14 cellular contexts compared by ENCODE assay signal in the genomic region with DNA sequence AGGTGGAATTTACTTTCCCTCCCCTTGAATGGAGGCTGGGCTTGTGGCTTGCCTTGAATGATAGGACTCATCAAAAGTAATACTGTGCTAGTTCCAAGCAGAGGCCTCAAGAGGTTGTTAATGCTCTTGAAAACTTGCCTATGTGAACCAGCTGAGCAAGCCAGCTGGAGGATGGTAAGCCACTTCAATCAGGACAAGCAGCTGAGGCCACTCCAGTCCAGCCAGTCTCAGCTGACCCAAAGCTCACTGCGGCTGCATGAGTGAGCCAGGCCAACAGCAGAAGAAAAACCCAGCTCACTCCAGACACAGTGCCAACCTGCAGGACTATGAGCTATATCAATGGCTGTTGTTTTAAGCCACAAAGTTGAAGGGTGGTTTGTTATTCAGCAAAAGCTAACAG.
DNase-seq lines count a peak whose midpoint lies in the region; ATAC-seq and TF ChIP-seq lines count a peak whose summit lies in the region.
"Had no signal": no experiment of that assay in that cellular context is flagged by ENCODE, and none has a peak within 500 bp of the region (broad histone marks: within the 10 kb centered on the region; RNA-seq: fewer than 3 reads in every experiment).

No MANE protein-coding gene starts in this region.

- ATAC-seq in GM19324 (IDR thresholded peaks at IDR 0.05; ENCODE audit: low FRiP score, unreplicated experiment) (peak; percentile 38), HG02840 (IDR thresholded peaks at IDR 0.05; ENCODE audit: low FRiP score, unreplicated experiment) (peak; percentile 27)
- ATAC-seq: right lobe of liver had no signal

- no peaks in the 10 kb centered on the region for H3K27me3 ChIP-seq in neural progenitor cell
- H3K27me3 ChIP-seq: right lobe of liver, SJSA1 had no signal

- no peaks in the 10 kb centered on the region for H3F3A ChIP-seq in neural progenitor cell (ENCODE audit: low read depth)

- no TSS peak for BruUV-seq in OCI-LY7 (replicated peaks; lab: Mats Ljungman, UMichigan)

- peaks cover 7% of the 10 kb centered on the region for H3K4me1 Mint-ChIP-seq in neural progenitor cell
- no peaks in the 10 kb centered on the region for H3K4me1 Mint-ChIP-seq in immature natural killer cell

- H3K27ac Mint-ChIP-seq in neural progenitor cell (no peak overlapping the region), immature natural killer cell (no peak overlapping the region)
- H3K27ac Mint-ChIP-seq: CD4-positive, alpha-beta T cell had no signal

- intact Hi-C loops in OCI-LY7 (cut with micrococcal nuclease; ENCODE audit: unreplicated experiment), result no loop called here

- H3K4me1 ChIP-seq in neural progenitor cell (no peaks in the 10 kb centered on the region), OCI-LY7 (ENCODE audit: insufficient read depth, low read length, poor library complexity, severe bottlenecking) (no peaks in the 10 kb centered on the region)
- H3K4me1 ChIP-seq: right lobe of liver, SJSA1 had no signal

- H3K27ac ChIP-seq in neural progenitor cell (no peak overlapping the region), OCI-LY7 (ENCODE audit: low read depth, low read length, poor library complexity, severe bottlenecking) (no peak overlapping the region)
- H3K27ac ChIP-seq: right lobe of liver, SJSA1, thoracic aorta, VCaP had no signal

- H3K4me3 Mint-ChIP-seq in neural progenitor cell, result no peak overlapping the region
- no peak overlapping the region for H3K4me3 Mint-ChIP-seq in immature natural killer cell
- H3K4me3 Mint-ChIP-seq: CD4-positive, alpha-beta T cell had no signal

- CTCF ChIA-PET in OCI-LY7 (lab: Charles Lee; ENCODE audit: unreplicated experiment), result no interaction called here

- POLR2A ChIA-PET in OCI-LY7 (lab: Charles Lee), result no interaction called here

- TF ChIP-seq CTCF in neural progenitor cell (IDR thresholded peaks at IDR 0.05) (no peak), OCI-LY7 (conservative IDR thresholded peaks at IDR 0.05; ENCODE audit: low read length) (no peak)

- no peaks in the 10 kb centered on the region for H3K9me2 ChIP-seq in OCI-LY7 (ENCODE audit: insufficient read depth, low read length)

- no peaks in the 10 kb centered on the region for H3K9me3 ChIP-seq in neural progenitor cell (ENCODE audit: low read depth)
- no peaks in the 10 kb centered on the region for H3K9me3 ChIP-seq in OCI-LY7 (ENCODE audit: low read length)
- H3K9me3 ChIP-seq: right lobe of liver, SJSA1, thoracic aorta had no signal

- H3K9me3 Mint-ChIP-seq in neural progenitor cell, result peaks cover 3% of the 10 kb centered on the region
- no peaks in the 10 kb centered on the region for H3K9me3 Mint-ChIP-seq in immature natural killer cell
- H3K9me3 Mint-ChIP-seq: CD4-positive, alpha-beta T cell had no signal

- H3K79me2 ChIP-seq in neural progenitor cell (ENCODE audit: low read depth), result no peaks in the 10 kb centered on the region
- no peaks in the 10 kb centered on the region for H3K79me2 ChIP-seq in OCI-LY7 (ENCODE audit: insufficient read depth, low read depth, low read length)

- peak; percentile 33 for DNase-seq in NCI-H2227 (lab: John Stamatoyannopoulos, UW; ENCODE audit: unreplicated experiment)
- peak; percentile 8 for DNase-seq in neural progenitor cell (ENCODE audit: low spot score)
- DNase-seq in OCI-LY7 (ENCODE audit: low spot score), result no peak
- DNase-seq in immature natural killer cell, result no peak
- DNase-seq in NCI-H2171 treated with DMSO at 0.1 percent for 48 hours (lab: John Stamatoyannopoulos, UW), result no peak
- DNase-seq in superior temporal gyrus (ENCODE audit: extremely low spot score), result no peak
- DNase-seq: activated CD8-positive, alpha-beta memory T cell treated with anti-CD3 and anti-CD28 coated beads, Interleukin-2, amount 50 U/mL, for 4 hours; CD4-positive, alpha-beta T cell; right lobe of liver had no signal

- no peak overlapping the region for H3K9ac ChIP-seq in neural progenitor cell

- H3K27me3 Mint-ChIP-seq in neural progenitor cell (ENCODE audit: insufficient read depth, low read depth) (no peaks in the 10 kb centered on the region), immature natural killer cell (ENCODE audit: low read depth in 3 of 3) (no peaks in the 10 kb centered on the region)
- H3K27me3 Mint-ChIP-seq: CD4-positive, alpha-beta T cell had no signal

- H2AFZ ChIP-seq in neural progenitor cell (replicated peaks) (no peak overlapping the region), OCI-LY7 (ENCODE audit: low read length) (no peak overlapping the region)

- H3K36me3 ChIP-seq in neural progenitor cell (no peaks in the 10 kb centered on the region), OCI-LY7 (ENCODE audit: insufficient read depth, low read length) (no peaks in the 10 kb centered on the region)
- H3K36me3 ChIP-seq: right lobe of liver, SJSA1, thoracic aorta had no signal

- H4K20me1 ChIP-seq in neural progenitor cell (ENCODE audit: low read depth) (no peaks in the 10 kb centered on the region), OCI-LY7 (ENCODE audit: insufficient read depth, low read length) (no peaks in the 10 kb centered on the region)

- H3K36me3 Mint-ChIP-seq in neural progenitor cell (no peaks in the 10 kb centered on the region), immature natural killer cell (no peaks in the 10 kb centered on the region)

- H3K4me3 ChIP-seq in neural progenitor cell (no peak overlapping the region), OCI-LY7 (ENCODE audit: low read depth, low read length, poor library complexity, severe bottlenecking) (no peak overlapping the region)
- H3K4me3 ChIP-seq: right lobe of liver, SJSA1, thoracic aorta had no signal

- H3K4me2 ChIP-seq in neural progenitor cell (no peak overlapping the region), OCI-LY7 (ENCODE audit: low read length) (no peak overlapping the region)

Comparison
In these comparisons a context has a peak if more than half of its experiments do, and no peak if none do; other contexts are left out.
1. DNase-seq: peak in NCI-H2227 (single experiment) and neural progenitor cell (single experiment); none in OCI-LY7 (single experiment), immature natural killer cell (0 of 3), NCI-H2171 treated with DMSO at 0.1 percent for 48 hours (single experiment) and superior temporal gyrus (single experiment).